1 cellular context compared by ENCODE assay signal in the genomic region with DNA sequence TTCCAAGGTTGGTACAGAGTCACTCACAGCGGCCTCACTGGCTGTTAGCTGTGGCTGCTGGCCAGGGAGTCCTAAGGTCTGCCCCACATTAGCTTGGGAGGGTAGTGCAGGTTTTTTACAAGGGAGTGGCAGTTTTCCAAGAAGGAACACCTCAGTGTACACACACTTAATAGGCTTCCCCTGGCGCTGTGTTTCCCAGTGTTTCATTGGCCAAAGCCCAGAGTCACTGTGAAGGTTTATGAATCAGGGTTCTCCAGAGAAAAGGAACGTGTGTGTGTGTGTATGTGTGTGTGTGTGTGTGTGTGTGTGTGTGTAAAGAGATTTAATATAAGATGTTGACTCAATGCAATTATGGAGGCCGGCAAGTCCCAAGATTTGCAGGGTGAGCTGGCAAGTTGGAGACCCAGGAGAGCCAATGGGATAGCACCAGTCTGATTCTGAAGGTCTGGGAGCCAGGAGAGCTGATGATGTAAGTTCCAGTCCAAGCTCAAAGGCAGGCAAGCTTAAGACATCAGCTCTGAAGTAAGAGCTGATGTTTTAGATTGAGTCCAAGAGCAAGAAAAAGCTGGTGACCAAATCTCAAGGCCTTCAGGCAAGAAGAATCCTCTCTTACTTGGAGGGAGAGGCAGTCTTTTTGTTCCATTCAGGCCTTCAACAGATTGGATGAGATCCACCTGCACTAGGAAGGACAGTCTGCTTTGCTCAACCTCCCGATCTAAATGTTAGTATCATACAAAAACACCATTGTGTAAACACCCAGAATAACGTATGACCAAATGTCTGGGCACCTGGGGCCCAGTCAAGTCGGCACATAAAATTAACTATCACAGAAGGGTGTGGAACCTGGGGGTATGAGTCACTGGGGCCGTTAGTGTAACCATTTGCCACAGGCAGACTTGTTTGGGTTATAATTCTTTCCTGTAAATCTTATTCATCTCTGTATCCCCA.
TF ChIP-seq lines count a peak whose summit lies in the region.

No MANE protein-coding gene starts in this region.

TF ChIP-seq in A549, 52 proteins besides CTCF, POLR2A, EP300 and RAD21 (continued from another document):
- TF ChIP-seq, protein P1, sequence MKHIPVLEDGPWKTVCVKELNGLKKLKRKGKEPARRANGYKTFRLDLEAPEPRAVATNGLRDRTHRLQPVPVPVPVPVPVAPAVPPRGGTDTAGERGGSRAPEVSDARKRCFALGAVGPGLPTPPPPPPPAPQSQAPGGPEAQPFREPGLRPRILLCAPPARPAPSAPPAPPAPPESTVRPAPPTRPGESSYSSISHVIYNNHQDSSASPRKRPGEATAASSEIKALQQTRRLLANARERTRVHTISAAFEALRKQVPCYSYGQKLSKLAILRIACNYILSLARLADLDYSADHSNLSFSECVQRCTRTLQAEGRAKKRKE (CRISPR knock-in tag; IDR thresholded peaks at IDR 0.05; ENCODE audit: low read depth): no peak
- TF ChIP-seq BHLHE40 (IDR thresholded peaks at IDR 0.05; ENCODE audit: low read depth, low read length): no peak
- peak; percentile 70; the same call in 1 of the 2 replicates for TF ChIP-seq MAX (IDR thresholded peaks at IDR 0.05)
- peak; percentile 58 to 59; a peak in 3 of 4 replicates for TF ChIP-seq CEBPB (IDR thresholded peaks at IDR 0.05)
- TF ChIP-seq GATA3 (IDR thresholded peaks at IDR 0.05; ENCODE audit: borderline replicate concordance): peak; percentile 87
- TF ChIP-seq RARB (CRISPR knock-in tag; IDR thresholded peaks at IDR 0.05): no peak
- TF ChIP-seq NPAS2 (CRISPR knock-in tag; IDR thresholded peaks at IDR 0.05; ENCODE audit: borderline replicate concordance): no peak
- TF ChIP-seq, protein P2, sequence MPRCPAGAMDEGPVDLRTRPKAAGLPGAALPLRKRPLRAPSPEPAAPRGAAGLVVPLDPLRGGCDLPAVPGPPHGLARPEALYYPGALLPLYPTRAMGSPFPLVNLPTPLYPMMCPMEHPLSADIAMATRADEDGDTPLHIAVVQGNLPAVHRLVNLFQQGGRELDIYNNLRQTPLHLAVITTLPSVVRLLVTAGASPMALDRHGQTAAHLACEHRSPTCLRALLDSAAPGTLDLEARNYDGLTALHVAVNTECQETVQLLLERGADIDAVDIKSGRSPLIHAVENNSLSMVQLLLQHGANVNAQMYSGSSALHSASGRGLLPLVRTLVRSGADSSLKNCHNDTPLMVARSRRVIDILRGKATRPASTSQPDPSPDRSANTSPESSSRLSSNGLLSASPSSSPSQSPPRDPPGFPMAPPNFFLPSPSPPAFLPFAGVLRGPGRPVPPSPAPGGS (IDR thresholded peaks at IDR 0.05): peak; percentile 53; the same call in 1 of the 3 replicates
- peak; percentile 84 to 86 for TF ChIP-seq JUN (IDR thresholded peaks at IDR 0.05)
- TF ChIP-seq MAZ (IDR thresholded peaks at IDR 0.05; ENCODE audit: borderline replicate concordance, low read depth, low read length): no peak
- no peak for TF ChIP-seq ZNF302 (CRISPR knock-in tag; IDR thresholded peaks at IDR 0.05)
- TF ChIP-seq MYC (IDR thresholded peaks at IDR 0.05; ENCODE audit: borderline replicate concordance, low read length): no peak
- TF ChIP-seq TFCP2L1 (CRISPR knock-in tag; IDR thresholded peaks at IDR 0.05): no peak
- TF ChIP-seq SREBF2 (IDR thresholded peaks at IDR 0.05): no peak
- no peak for TF ChIP-seq RCOR1 (IDR thresholded peaks at IDR 0.05; ENCODE audit: low read depth, low read length)
- peak; percentile 90 for TF ChIP-seq FOSL2 (IDR thresholded peaks at IDR 0.05)
- peak; percentile 93 for TF ChIP-seq FOSL2 (CRISPR knock-in tag; IDR thresholded peaks at IDR 0.05)
- no peak for TF ChIP-seq HES2 (IDR thresholded peaks at IDR 0.05)
- TF ChIP-seq SMC3 (IDR thresholded peaks at IDR 0.05): peak; percentile 55
- no peak for TF ChIP-seq TP53 (CRISPR knock-in tag; IDR thresholded peaks at IDR 0.05)
- no peak for TF ChIP-seq ELK1 (IDR thresholded peaks at IDR 0.05; ENCODE audit: low read depth, low read length)
- peak; percentile 65 for TF ChIP-seq NFE2L2 (conservative IDR thresholded peaks at IDR 0.05; ENCODE audit: low read length)
- TF ChIP-seq JUNB (IDR thresholded peaks at IDR 0.05): peak; percentile 89
- TF ChIP-seq RFX5 (IDR thresholded peaks at IDR 0.05): no peak; the same call in 1 of the 2 replicates
- no peak for TF ChIP-seq EHMT2 (IDR thresholded peaks at IDR 0.05; ENCODE audit: low read depth)
- no peak for TF ChIP-seq FOXS1 (CRISPR knock-in tag; IDR thresholded peaks at IDR 0.05)
- TF ChIP-seq, protein P3, sequence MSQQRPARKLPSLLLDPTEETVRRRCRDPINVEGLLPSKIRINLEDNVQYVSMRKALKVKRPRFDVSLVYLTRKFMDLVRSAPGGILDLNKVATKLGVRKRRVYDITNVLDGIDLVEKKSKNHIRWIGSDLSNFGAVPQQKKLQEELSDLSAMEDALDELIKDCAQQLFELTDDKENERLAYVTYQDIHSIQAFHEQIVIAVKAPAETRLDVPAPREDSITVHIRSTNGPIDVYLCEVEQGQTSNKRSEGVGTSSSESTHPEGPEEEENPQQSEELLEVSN (IDR thresholded peaks at IDR 0.05; ENCODE audit: borderline replicate concordance, low read depth): peak; percentile 20; the same call in 1 of the 2 replicates
